Comparison of ENCODE assay signal across 29 cellular contexts in genomic region chr9:72983056-72983455, GRCh38. TPM values are rescaled to one million over a fixed set of nuclear protein-coding genes. Genes with fewer than 3 reads are reported as not detected.
A peak's percentile ranks its signal among the peaks of the same experiment; 100 is the strongest.
DNase-seq lines count a peak whose midpoint lies in the region; ATAC-seq and TF ChIP-seq lines count a peak whose summit lies in the region.
"Had no signal": no experiment of that assay in that cellular context is flagged by ENCODE, and none has a peak within 500 bp of the region (broad histone marks: within the 10 kb centered on the region; RNA-seq: fewer than 3 reads in every experiment).

No MANE protein-coding gene starts in this region.

- H3K27me3 ChIP-seq in hepatocyte, result no peaks in the 10 kb centered on the region
- H3K27me3 ChIP-seq: cardiac muscle cell, esophagus muscularis mucosa, gastroesophageal sphincter, SJSA1, uterus had no signal

- no peak for ATAC-seq in HG03460 (IDR thresholded peaks at IDR 0.05; ENCODE audit: unreplicated experiment)
- ATAC-seq: gastroesophageal sphincter, HCT116, lower lobe of right lung, psoas muscle had no signal

- H2AFZ ChIP-seq in hepatocyte, result no peak overlapping the region

- H4K20me1 ChIP-seq in hepatocyte (ENCODE audit: insufficient read depth, poor library complexity, severe bottlenecking), result no peaks in the 10 kb centered on the region

- no peaks in the 10 kb centered on the region for H3K9me2 ChIP-seq in hepatocyte (replicated peaks; ENCODE audit: insufficient read depth)

- no peaks in the 10 kb centered on the region for H3K79me2 ChIP-seq in hepatocyte

- H3K36me3 Mint-ChIP-seq in progenitor cell of endocrine pancreas (ENCODE audit: insufficient read depth), result peaks cover 1% of the 10 kb centered on the region

- peak; percentile 38 for DNase-seq in ACHN
- DNase-seq in NCI-H526 treated with DMSO at 0.1 percent for 48 hours (lab: John Stamatoyannopoulos, UW), result peak; percentile 76
- DNase-seq in hepatocyte (ENCODE audit: low spot score), result peak; percentile 15
- no peak for DNase-seq in progenitor cell of endocrine pancreas (ENCODE audit: low spot score, unreplicated experiment)
- no peak for DNase-seq in A172 (ENCODE audit: low spot score)
- DNase-seq in NCI-H1930 (lab: John Stamatoyannopoulos, UW), result no peak
- no peak for DNase-seq in NCI-H345 treated with DMSO at 0.1 percent for 48 hours (lab: John Stamatoyannopoulos, UW; ENCODE audit: unreplicated experiment)
- DNase-seq: activated CD4-positive, alpha-beta T cell treated with anti-CD3 and anti-CD28 coated beads for 4 hours; activated naive CD4-positive, alpha-beta T cell treated with Interleukin-2 at 50 U/mL for 16 hours; activated T-cell treated with anti-CD3 and anti-CD28 coated beads, Interleukin-2, amount 50 U/mL, for 48 hours; Calu3; cortex of kidney; endodermal cell; lower lobe of right lung; NCI-H1105; NCI-H2029; NCI-H345; psoas muscle; stimulated activated CD4-positive, alpha-beta T cell treated with anti-CD3 and anti-CD28 coated beads, Interleukin-2, amount 100 ng/mL, for 24 hours; uterus had no signal

- no peaks in the 10 kb centered on the region for H3K9me3 ChIP-seq in hepatocyte (ENCODE audit: low read depth)
- H3K9me3 ChIP-seq: esophagus muscularis mucosa, gastroesophageal sphincter, lower lobe of right lung, psoas muscle, SJSA1, uterus had no signal

- H3K27me3 Mint-ChIP-seq in progenitor cell of endocrine pancreas, result no peaks in the 10 kb centered on the region

- in situ Hi-C loops in ACHN (cut with HindIII; ENCODE audit: low pct_ligation_motif_present, low pct_unique_long_range_greater_than_20kb, low sequenced_read_pairs), result no loop called here

- peaks cover 53% of the 10 kb centered on the region for H3K4me1 ChIP-seq in hepatocyte (ENCODE audit: insufficient read depth)
- H3K4me1 ChIP-seq: lower lobe of right lung, uterus had no signal

- H3K27ac ChIP-seq in hepatocyte, result peak overlapping the region; percentile 62
- H3K27ac ChIP-seq: C4-2B, cardiac muscle cell, esophagus muscularis mucosa, gastroesophageal sphincter, lower lobe of right lung, psoas muscle, SJSA1, skin epidermis had no signal

- peak overlapping the region; percentile 20 for H3K4me2 ChIP-seq in hepatocyte

- no peak overlapping the region for H3K4me3 Mint-ChIP-seq in progenitor cell of endocrine pancreas (ENCODE audit: low read depth)
- H3K4me3 Mint-ChIP-seq: endodermal cell; T-helper 1 cell treated with Interleukin-12 subunit alpha and Interleukin-12 subunit beta and Interleukin-4 antibody, amounts not matched to agents 30 μg/mL and 1 μg/mL, for 36 hours had no signal

- H3K27ac Mint-ChIP-seq in progenitor cell of endocrine pancreas, result peak overlapping the region; percentile 98
- H3K27ac Mint-ChIP-seq: endodermal cell; T-helper 1 cell treated with Interleukin-12 subunit alpha and Interleukin-12 subunit beta and Interleukin-4 antibody, amounts not matched to agents 30 μg/mL and 1 μg/mL, for 36 hours had no signal

- peaks cover 44% of the 10 kb centered on the region for H3K4me1 Mint-ChIP-seq in progenitor cell of endocrine pancreas (ENCODE audit: low read depth)

- H3K9me3 Mint-ChIP-seq in progenitor cell of endocrine pancreas (ENCODE audit: low read depth), result peaks cover 7% of the 10 kb centered on the region
- H3K9me3 Mint-ChIP-seq: endodermal cell; T-helper 1 cell treated with Interleukin-12 subunit alpha and Interleukin-12 subunit beta and Interleukin-4 antibody, amounts not matched to agents 30 μg/mL and 1 μg/mL, for 36 hours had no signal

- no peaks in the 10 kb centered on the region for H3K36me3 ChIP-seq in hepatocyte (replicated peaks; ENCODE audit: insufficient read depth, low read depth)
- H3K36me3 ChIP-seq: cardiac muscle cell, esophagus muscularis mucosa, gastroesophageal sphincter, lower lobe of right lung, SJSA1, uterus had no signal

- TF ChIP-seq CTCF in hepatocyte (IDR thresholded peaks at IDR 0.05; ENCODE audit: poor library complexity) (no peak), progenitor cell of endocrine pancreas (IDR thresholded peaks at IDR 0.05; ENCODE audit: unreplicated experiment) (no peak)

- no peak overlapping the region for H3K4me3 ChIP-seq in hepatocyte
- H3K4me3 ChIP-seq: cardiac muscle cell, esophagus muscularis mucosa, gastroesophageal sphincter, lower lobe of right lung, psoas muscle, SJSA1, skin epidermis, uterus had no signal

RNA-seq across cellular contexts. Expression of gene ALDH1A1, which starts 30.2 kb away (rescaled TPM):
- 529 and 563 TPM in 2 replicates for total RNA-seq in hepatocyte
- 201 and 243 TPM in 2 replicates for polyA plus RNA-seq in hepatocyte
- 188 and 219 TPM in 2 replicates for total RNA-seq in progenitor cell of endocrine pancreas
- not detected in 2 replicates for total RNA-seq in A172 (2014; rRNA removed; shearing (Covaris generic))
- total RNA-seq: SJSA1 had no signal

Comparison
In these comparisons a context has a peak if more than half of its experiments do, and no peak if none do; other contexts are left out.
1. DNase-seq: peak in ACHN (single experiment), NCI-H526 treated with DMSO at 0.1 percent for 48 hours (single experiment) and hepatocyte (single experiment); none in progenitor cell of endocrine pancreas (single experiment), A172 (single experiment), NCI-H1930 (0 of 2) and NCI-H345 treated with DMSO at 0.1 percent for 48 hours (single experiment).
2. RNA of gene ALDH1A1, which starts 30.2 kb away (total RNA-seq): 529 to 563 TPM in hepatocyte and 188 to 219 TPM in progenitor cell of endocrine pancreas; not detected in A172; every median in the first group is over 100 times any median in the second.